Comparison of ENCODE assay signal across 9 cellular contexts in genomic region chr12:68454855-68455254, GRCh38.
DNase-seq lines count a peak whose midpoint lies in the region; ATAC-seq and TF ChIP-seq lines count a peak whose summit lies in the region.
"Had no signal": no experiment of that assay in that cellular context is flagged by ENCODE, and none has a peak within 500 bp of the region (broad histone marks: within the 10 kb centered on the region; RNA-seq: fewer than 3 reads in every experiment).

No MANE protein-coding gene starts in this region.

- peaks cover 77% of the 10 kb centered on the region for H3K4me1 Mint-ChIP-seq in CD8-positive, alpha-beta T cell (ENCODE audit: low read depth)
- peaks cover 35% of the 10 kb centered on the region for H3K4me1 Mint-ChIP-seq in memory B cell

- no peak for TF ChIP-seq CTCF in CD8-positive, alpha-beta T cell (IDR thresholded peaks at IDR 0.05)

- H3K9ac ChIP-seq in SK-N-MC (ENCODE audit: insufficient read length), result no peak overlapping the region

- no peak overlapping the region for H3K4me3 ChIP-seq in CD8-positive, alpha-beta T cell (ENCODE audit: low read depth, low read length)
- H3K4me3 ChIP-seq in SK-N-MC, result peak overlapping the region; percentile 31; the same call in 1 of the 2 replicates

- H3K27ac Mint-ChIP-seq in CD8-positive, alpha-beta T cell, result peak overlapping the region; percentile 6
- H3K27ac Mint-ChIP-seq in memory B cell, result peak overlapping the region; percentile 30

- no peaks in the 10 kb centered on the region for H3K27me3 Mint-ChIP-seq in CD8-positive, alpha-beta T cell (ENCODE audit: low read depth)
- H3K27me3 Mint-ChIP-seq in memory B cell, result no peaks in the 10 kb centered on the region

- H3K27me3 ChIP-seq in CD8-positive, alpha-beta T cell (ENCODE audit: insufficient read depth, low read length), result no peaks in the 10 kb centered on the region

- POLR2A ChIA-PET in CD8-positive, alpha-beta T cell (lab: Charles Lee), result interaction anchor here (0.7 to 2.3 kb wide), 5 partner anchors 8 to 155 kb away, joined by 4 to 8 read pairs (median 5); partner anchors contain the start of gene RAP1B

- intact Hi-C loops in CD8-positive, alpha-beta T cell (cut with DNase I, micrococcal nuclease), result loop anchor here in 1 of 2 experiments (5.0 kb wide), 1 partner anchor 88 kb away; no protein-coding TSS in a partner anchor

- no peaks in the 10 kb centered on the region for H3K36me3 Mint-ChIP-seq in CD8-positive, alpha-beta T cell
- H3K36me3 Mint-ChIP-seq in memory B cell, result no peaks in the 10 kb centered on the region

- in situ Hi-C loops in KBM-7 (cut with MboI; ENCODE audit: low pct_unique_long_range_greater_than_20kb, low sequenced_read_pairs), result no loop called here

- no peaks in the 10 kb centered on the region for H3K9me3 ChIP-seq in CD8-positive, alpha-beta T cell (ENCODE audit: low read length)
- H3K9me3 ChIP-seq in SK-N-MC (ENCODE audit: low read depth, low read length), result no peaks in the 10 kb centered on the region

- H3K4me1 ChIP-seq in CD8-positive, alpha-beta T cell (ENCODE audit: insufficient read depth, low read length), result peaks cover 59% of the 10 kb centered on the region

- ATAC-seq in CD8-positive, alpha-beta T cell, result no peak
- no peak for ATAC-seq in memory B cell (ENCODE audit: low read depth)
- no peak for ATAC-seq in HG02885 (IDR thresholded peaks at IDR 0.05; ENCODE audit: poor library complexity, unreplicated experiment)

- CTCF ChIA-PET in CD8-positive, alpha-beta T cell (lab: Charles Lee), result interaction anchor here (1.5 kb wide), 1 partner anchor 96 kb away, joined by 5 read pairs; no protein-coding TSS in a partner anchor

- H3K9me3 Mint-ChIP-seq in CD8-positive, alpha-beta T cell, result no peaks in the 10 kb centered on the region
- H3K9me3 Mint-ChIP-seq in memory B cell, result no peaks in the 10 kb centered on the region

- no peak overlapping the region for H3K4me3 Mint-ChIP-seq in CD8-positive, alpha-beta T cell
- peak overlapping the region; percentile 21 for H3K4me3 Mint-ChIP-seq in memory B cell

- H3K27ac ChIP-seq in CD8-positive, alpha-beta T cell (ENCODE audit: low read depth, low read length), result no peak overlapping the region
- peak overlapping the region; percentile 16; the same call in 1 of the 2 replicates for H3K27ac ChIP-seq in SK-N-MC
- H3K27ac ChIP-seq: epithelial cell of prostate had no signal

- DNase-seq in CD8-positive, alpha-beta T cell, result no peak
- DNase-seq in KBM-7, result peak; percentile 41
- DNase-seq in SK-N-MC (ENCODE audit: low read depth, low spot score), result no peak
- no peak for DNase-seq in memory B cell (ENCODE audit: low spot score in 2 of 2)
- DNase-seq in HK-2 (ENCODE audit: unreplicated experiment), result no peak
- no peak for DNase-seq in epidermal melanocyte (ENCODE audit: insufficient read length, low spot score)
- DNase-seq: NCI-H524 had no signal

- H3K36me3 ChIP-seq in CD8-positive, alpha-beta T cell (ENCODE audit: insufficient read depth, low read length), result no peaks in the 10 kb centered on the region
- no peaks in the 10 kb centered on the region for H3K36me3 ChIP-seq in SK-N-MC (ENCODE audit: insufficient read depth, low read length)
